In genomic region chr17:752620-753219, GRCh38 we compare ENCODE assay signal across 8 cellular contexts. TPM values are rescaled to one million over a fixed set of nuclear protein-coding genes. Genes with fewer than 3 reads are reported as not detected.
A peak's percentile ranks its signal among the peaks of the same experiment; 100 is the strongest.
DNase-seq lines count a peak whose midpoint lies in the region; ATAC-seq and TF ChIP-seq lines count a peak whose summit lies in the region.

No MANE protein-coding gene starts in this region.

- H3K27ac ChIP-seq in foreskin keratinocyte, result peak overlapping the region; percentile 81

- H3K27me3 ChIP-seq in foreskin keratinocyte (no peaks in the 10 kb centered on the region), neuron (ENCODE audit: insufficient read depth, low read length) (no peaks in the 10 kb centered on the region)

- intact Hi-C loops in activated CD8-positive, alpha-beta T cell treated with anti-CD3 and anti-CD28 coated beads for 36 hours (cut with micrococcal nuclease), result no loop called here

- H3K36me3 ChIP-seq in neuron (ENCODE audit: insufficient read depth, low read length), result peaks cover 15% of the 10 kb centered on the region

- peaks cover 49% of the 10 kb centered on the region for H3K36me3 Mint-ChIP-seq in activated CD8-positive, alpha-beta T cell treated with anti-CD3 and anti-CD28 coated beads for 36 hours (ENCODE audit: low read depth)

- H3K27me3 Mint-ChIP-seq in activated CD8-positive, alpha-beta T cell treated with anti-CD3 and anti-CD28 coated beads for 36 hours, result no peaks in the 10 kb centered on the region

- DNase-seq in NCI-H446 (lab: John Stamatoyannopoulos, UW), result peak; percentile 14 to 40
- DNase-seq in NCI-H446 treated with DMSO at 0.1 percent for 48 hours (lab: John Stamatoyannopoulos, UW), result no peak
- DNase-seq in HuH-7.5 (ENCODE audit: low spot score), result peak; percentile 31
- peak; percentile 53 for DNase-seq in activated CD8-positive, alpha-beta T cell treated with anti-CD3 and anti-CD28 coated beads for 36 hours
- DNase-seq in foreskin keratinocyte, result peak in 1 of 2 donors; percentile 10
- no peak for DNase-seq in T1000 (lab: John Stamatoyannopoulos, UW)
- no peak for DNase-seq in kidney glomerular epithelial cell (lab: John Stamatoyannopoulos, UW)

- peak overlapping the region; percentile 39 for H2AFZ ChIP-seq in neuron (ENCODE audit: low read depth, low read length)

- H3K4me1 ChIP-seq in foreskin keratinocyte (peaks cover 21% of the 10 kb centered on the region), neuron (ENCODE audit: insufficient read depth, low read length) (peaks cover 11% of the 10 kb centered on the region)

- H3K4me3 Mint-ChIP-seq in activated CD8-positive, alpha-beta T cell treated with anti-CD3 and anti-CD28 coated beads for 36 hours, result peak overlapping the region; percentile 90

- peak overlapping the region; percentile 20 for H3K4me3 ChIP-seq in neuron (ENCODE audit: low read length)

- POLR2A ChIA-PET in activated CD8-positive, alpha-beta T cell treated with anti-CD3 and anti-CD28 coated beads for 36 hours (lab: Charles Lee), result interaction anchor here (0.9 to 5.0 kb wide), 11 partner anchors 9 to 244 kb away, joined by 3 to 34 read pairs (median 4); partner anchors contain the start of genes GLOD4, MRM3, NXN and TIMM22

- peaks cover 8% of the 10 kb centered on the region for H3K9me3 ChIP-seq in neuron (ENCODE audit: low read length)

- H3K9me3 Mint-ChIP-seq in activated CD8-positive, alpha-beta T cell treated with anti-CD3 and anti-CD28 coated beads for 36 hours, result peaks cover 5% of the 10 kb centered on the region

- no peak for ATAC-seq in activated CD8-positive, alpha-beta T cell treated with anti-CD3 and anti-CD28 coated beads for 36 hours
- peak; percentile 11 for ATAC-seq in foreskin keratinocyte

- peaks cover 32% of the 10 kb centered on the region for H3K4me1 Mint-ChIP-seq in activated CD8-positive, alpha-beta T cell treated with anti-CD3 and anti-CD28 coated beads for 36 hours (ENCODE audit: low read depth)

- H3K27ac Mint-ChIP-seq in activated CD8-positive, alpha-beta T cell treated with anti-CD3 and anti-CD28 coated beads for 36 hours, result peak overlapping the region; percentile 95

- no peak for TF ChIP-seq CTCF in activated CD8-positive, alpha-beta T cell treated with anti-CD3 and anti-CD28 coated beads for 36 hours (IDR thresholded peaks at IDR 0.05)
- no peak for TF ChIP-seq CTCF in foreskin keratinocyte (conservative IDR thresholded peaks at IDR 0.05)

- CTCF ChIA-PET in activated CD8-positive, alpha-beta T cell treated with anti-CD3 and anti-CD28 coated beads for 36 hours (lab: Charles Lee), result interaction anchor here (0.8 to 2.0 kb wide), 7 partner anchors 11 to 340 kb away, joined by 3 to 9 read pairs (median 4); partner anchors contain the start of genes GLOD4, MRM3 and NXN

RNA-seq across cellular contexts. Expression of gene GEMIN4, which starts 0.7 kb away (rescaled TPM):
- total RNA-seq in activated CD8-positive, alpha-beta T cell treated with anti-CD3 and anti-CD28 coated beads for 36 hours, result 10 to 100 TPM; 52.8 to 55.8 TPM
- 35.5 and 41.5 TPM in 2 replicates for total RNA-seq in foreskin keratinocyte
- polyA plus RNA-seq in foreskin keratinocyte, result 24.0 and 30.6 TPM in 2 replicates

RNA-seq across cellular contexts. Expression of gene TLCD3A, which starts 20.3 kb away (rescaled TPM):
- 10 to 100 TPM; 30.9 to 34.4 TPM for total RNA-seq in activated CD8-positive, alpha-beta T cell treated with anti-CD3 and anti-CD28 coated beads for 36 hours
- total RNA-seq in foreskin keratinocyte, result 35.3 and 38.9 TPM in 2 replicates
- polyA plus RNA-seq in foreskin keratinocyte, result 35.4 and 39.2 TPM in 2 replicates

RNA-seq across cellular contexts. Expression of gene GLOD4, which starts 29.4 kb away (rescaled TPM):
- 10 to 100 TPM; 47.3 to 55.2 TPM for total RNA-seq in activated CD8-positive, alpha-beta T cell treated with anti-CD3 and anti-CD28 coated beads for 36 hours
- total RNA-seq in foreskin keratinocyte, result 43.9 and 48.8 TPM in 2 replicates
- 42.8 and 51.5 TPM in 2 replicates for polyA plus RNA-seq in foreskin keratinocyte

RNA-seq across cellular contexts. Expression of gene MRM3, which starts 29.4 kb away (rescaled TPM):
- 10 to 100 TPM; 35.5 to 36.2 TPM for total RNA-seq in activated CD8-positive, alpha-beta T cell treated with anti-CD3 and anti-CD28 coated beads for 36 hours
- 12.8 and 15.2 TPM in 2 replicates for total RNA-seq in foreskin keratinocyte
- polyA plus RNA-seq in foreskin keratinocyte, result 14.2 and 14.7 TPM in 2 replicates

RNA-seq across cellular contexts. Expression of gene VPS53, which starts 38.1 kb away (rescaled TPM):
- 10 to 100 TPM; 55.7 to 61.6 TPM for total RNA-seq in activated CD8-positive, alpha-beta T cell treated with anti-CD3 and anti-CD28 coated beads for 36 hours
- total RNA-seq in foreskin keratinocyte, result 25.1 and 26.6 TPM in 2 replicates
- polyA plus RNA-seq in foreskin keratinocyte, result 6.7 and 8.3 TPM in 2 replicates

Comparison
In these comparisons a context has a peak if more than half of its experiments do, and no peak if none do; other contexts are left out.
1. DNase-seq: peak in NCI-H446 (2 of 2), HuH-7.5 (single experiment) and activated CD8-positive, alpha-beta T cell treated with anti-CD3 and anti-CD28 coated beads for 36 hours (single experiment); none in NCI-H446 treated with DMSO at 0.1 percent for 48 hours (single experiment), T1000 (single experiment) and kidney glomerular epithelial cell (single experiment).